ENCODE assay signal across 1 cellular context in genomic region chr1:12065872-12066271, GRCh38.
A peak's percentile ranks its signal among the peaks of the same experiment; 100 is the strongest.
TF ChIP-seq lines count a peak whose summit lies in the region.

No MANE protein-coding gene starts in this region.

TF ChIP-seq in GM12878, 131 proteins besides CTCF, POLR2A, EP300 and RAD21 (continued from another document and continues in another):
- TF ChIP-seq ZNF687 (IDR thresholded peaks at IDR 0.05) (0 out of 2 replicates have a peak, but pooled peaks have one; percentile 15), PBX3 (IDR thresholded peaks at IDR 0.05; ENCODE audit: insufficient replicate concordance, low read depth, low read length) (no peak), SIN3A (IDR thresholded peaks at IDR 0.05; ENCODE audit: low read depth, low read length) (no peak), EGR1 (IDR thresholded peaks at IDR 0.05; ENCODE audit: borderline replicate concordance in 1 of 2, low read depth in 2 of 2, low read length in 2 of 2) (no peak), NFXL1 (IDR thresholded peaks at IDR 0.05; ENCODE audit: borderline replicate concordance) (no peak), MYC (IDR thresholded peaks at IDR 0.05; ENCODE audit: insufficient read depth, insufficient read length, insufficient replicate concordance, low read length, severe bottlenecking) (no peak), KAT2A (conservative IDR thresholded peaks at IDR 0.05; ENCODE audit: control insufficient read depth, low read depth, low read length) (no peak), NFIC (IDR thresholded peaks at IDR 0.05; ENCODE audit: low read depth, low read length) (no peak), RAD51 (IDR thresholded peaks at IDR 0.05) (no peak), SMAD5 (IDR thresholded peaks at IDR 0.05; ENCODE audit: low read depth) (no peak), MYB (IDR thresholded peaks at IDR 0.05; ENCODE audit: borderline replicate concordance, low read depth, low read length) (no peak), ZNF207 (IDR thresholded peaks at IDR 0.05; ENCODE audit: borderline replicate concordance) (no peak), POLR2AphosphoS5 (IDR thresholded peaks at IDR 0.05; ENCODE audit: low read length) (peak; percentile 78), GATAD2B (conservative IDR thresholded peaks at IDR 0.05; ENCODE audit: low read depth) (no peak), ZNF274 (IDR thresholded peaks at IDR 0.05; ENCODE audit: insufficient read depth, insufficient read length) (no peak), ZBTB40 (IDR thresholded peaks at IDR 0.05; ENCODE audit: borderline replicate concordance) (no peak), IRF5 (IDR thresholded peaks at IDR 0.05; ENCODE audit: borderline replicate concordance) (no peak), ZZZ3 (IDR thresholded peaks at IDR 0.05; ENCODE audit: control insufficient read depth, insufficient read length, low read depth) (no peak), MAX (IDR thresholded peaks at IDR 0.05; ENCODE audit: low read depth, low read length) (no peak), ATF2 (IDR thresholded peaks at IDR 0.05; ENCODE audit: low read length) (no peak), KDM1A (IDR thresholded peaks at IDR 0.05; ENCODE audit: borderline replicate concordance) (no peak), IRF4 (IDR thresholded peaks at IDR 0.05; ENCODE audit: low read depth, low read length) (0 out of 2 replicates have a peak, but pooled peaks have one; percentile 16), PRDM15 (CRISPR knock-in tag; IDR thresholded peaks at IDR 0.05) (no peak), BCL3 (IDR thresholded peaks at IDR 0.05; ENCODE audit: borderline replicate concordance, insufficient read depth, low read depth, low read length, poor library complexity, severe bottlenecking) (no peak), SREBF2 (IDR thresholded peaks at IDR 0.05; ENCODE audit: low read length) (no peak), CUX1 (IDR thresholded peaks at IDR 0.05; ENCODE audit: insufficient replicate concordance, low read depth, low read length) (no peak), RBBP5 (conservative IDR thresholded peaks at IDR 0.05) (no peak)
